In genomic region chr22:20131856-20132685, GRCh38 we compare ENCODE assay signal across 6 cellular contexts. TPM values are rescaled to one million over a fixed set of nuclear protein-coding genes. Genes with fewer than 3 reads are reported as not detected.
A peak's percentile ranks its signal among the peaks of the same experiment; 100 is the strongest.
DNase-seq lines count a peak whose midpoint lies in the region; ATAC-seq and TF ChIP-seq lines count a peak whose summit lies in the region.

No MANE protein-coding gene starts in this region.

- H3F3A ChIP-seq in smooth muscle cell (ENCODE audit: low read depth): peaks cover 16% of the 10 kb centered on the region

- ATAC-seq in esophagus mucosa: peak; percentile 3

- TF ChIP-seq CTCF in NB4 (IDR thresholded peaks at IDR 0.05; ENCODE audit: low read depth, low read length): no peak
- TF ChIP-seq CTCF in smooth muscle cell (IDR thresholded peaks at IDR 0.05; ENCODE audit: borderline replicate concordance, insufficient read depth, poor library complexity, severe bottlenecking): no peak

- 4% methylated on average over 45 of the region's 73 CpGs for WGBS in smooth muscle cell (ENCODE audit: low lambda C conversion rate)

- H3K4me3 ChIP-seq in NB4 (ENCODE audit: low read depth, low read length): peak overlapping the region; percentile 50
- H3K4me3 ChIP-seq in smooth muscle cell: peak overlapping the region; percentile 73

- peaks cover 51% of the 10 kb centered on the region for H3K79me2 ChIP-seq in smooth muscle cell (ENCODE audit: low read depth)

- no peak overlapping the region for H3K27ac ChIP-seq in smooth muscle cell (ENCODE audit: low read depth)

- no peak for TF ChIP-seq POLR2A in NB4 (IDR thresholded peaks at IDR 0.05; ENCODE audit: extremely low read depth, insufficient read length)

- peak overlapping the region; percentile 97 for H3K4me2 ChIP-seq in smooth muscle cell

- no peak overlapping the region for H2AFZ ChIP-seq in smooth muscle cell (ENCODE audit: low read depth)

- H3K9ac ChIP-seq in smooth muscle cell (ENCODE audit: low read depth): peak overlapping the region; percentile 43

- peaks cover 7% of the 10 kb centered on the region for H3K4me1 ChIP-seq in smooth muscle cell (ENCODE audit: low read depth)

- H3K9me3 ChIP-seq in smooth muscle cell (replicated peaks; ENCODE audit: low read depth): no peaks in the 10 kb centered on the region

- no peaks in the 10 kb centered on the region for H3K36me3 ChIP-seq in smooth muscle cell (ENCODE audit: low read depth)

- DNase-seq in D341Med (ENCODE audit: low spot score) (peak; percentile 73), NB4 (ENCODE audit: low read depth) (no peak), smooth muscle cell (lab: John Stamatoyannopoulos, UW; ENCODE audit: unreplicated experiment) (no peak), NCI-H345 (lab: John Stamatoyannopoulos, UW) (no peak), SW480 (ENCODE audit: low spot score) (no peak)

- no peaks in the 10 kb centered on the region for H3K27me3 ChIP-seq in smooth muscle cell (ENCODE audit: low read depth)

- H4K20me1 ChIP-seq in smooth muscle cell (ENCODE audit: low read depth): peaks cover 50% of the 10 kb centered on the region

RNA-seq across cellular contexts. Expression of gene ZDHHC8, which starts 0.5 kb away (rescaled TPM):
- total RNA-seq in esophagus mucosa: 24.5 TPM
- total RNA-seq in smooth muscle cell: 5.2 and 12.7 TPM in 2 replicates
- 53.9 and 67.0 TPM in 2 replicates for polyA plus RNA-seq in smooth muscle cell

RNA-seq across cellular contexts. Expression of gene TRMT2A, which starts 15.0 kb away (rescaled TPM):
- total RNA-seq in esophagus mucosa (31.8 TPM), smooth muscle cell (21.1 and 25.9 TPM in 2 replicates)
- polyA plus RNA-seq in smooth muscle cell: 32.1 and 38.9 TPM in 2 replicates

RNA-seq across cellular contexts. Expression of gene RANBP1, which starts 16.2 kb away (rescaled TPM):
- total RNA-seq in esophagus mucosa: 141 TPM
- 278 and 331 TPM in 2 replicates for total RNA-seq in smooth muscle cell
- polyA plus RNA-seq in smooth muscle cell: 196 and 235 TPM in 2 replicates

RNA-seq across cellular contexts. Expression of gene CCDC188, which starts 18.8 kb away (rescaled TPM):
- total RNA-seq in esophagus mucosa (0.44 TPM), smooth muscle cell (not detected in 2 replicates)
- polyA plus RNA-seq in smooth muscle cell: not detected in 2 replicates

RNA-seq across cellular contexts. Expression of gene DGCR8, which starts 52.0 kb away (rescaled TPM):
- total RNA-seq in esophagus mucosa (16.2 TPM), smooth muscle cell (9.7 and 10.3 TPM in 2 replicates)
- 6.5 and 14.6 TPM in 2 replicates for polyA plus RNA-seq in smooth muscle cell
